Comparison of ENCODE assay signal across 16 cellular contexts in the genomic region with DNA sequence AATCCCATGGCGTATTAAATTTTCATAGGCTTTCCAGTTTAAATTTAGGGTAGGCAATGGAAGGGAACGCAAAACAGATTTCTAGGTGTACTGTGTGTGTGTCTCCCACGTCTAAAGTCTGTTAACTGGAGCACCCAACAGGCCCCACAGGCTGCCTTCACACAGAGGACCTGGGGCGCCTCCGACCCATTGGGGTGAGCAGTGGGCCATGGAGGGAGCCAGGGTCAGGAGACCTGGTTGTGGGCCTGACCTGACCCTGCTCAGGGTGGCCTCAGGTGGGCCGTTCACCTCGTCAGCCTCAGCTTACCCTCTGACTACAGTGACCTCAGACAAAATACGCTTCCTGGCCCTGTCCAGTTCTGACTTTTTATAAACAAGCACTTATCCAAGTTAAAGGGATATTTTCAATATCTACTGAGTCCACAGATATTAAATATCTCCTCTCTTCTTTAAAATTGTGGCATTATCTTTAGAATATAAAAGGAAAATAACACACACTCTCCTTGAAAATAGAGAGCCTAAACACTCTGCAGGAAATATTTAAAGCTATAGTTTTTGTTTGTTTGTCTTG.
DNase-seq lines count a peak whose midpoint lies in the region; ATAC-seq and TF ChIP-seq lines count a peak whose summit lies in the region.
"Had no signal": no experiment of that assay in that cellular context is flagged by ENCODE, and none has a peak within 500 bp of the region (broad histone marks: within the 10 kb centered on the region; RNA-seq: fewer than 3 reads in every experiment).

No MANE protein-coding gene starts in this region.

- H3K4me3 ChIP-seq in SJCRH30, result peak overlapping the region; percentile 25; the same call in 1 of the 2 replicates
- peak overlapping the region in 3 of 59 donors; percentile 30 to 39 (median 33) for H3K4me3 ChIP-seq in dorsolateral prefrontal cortex
- H3K4me3 ChIP-seq in ovary, result no peak overlapping the region
- no peak overlapping the region for H3K4me3 ChIP-seq in tibial nerve
- H3K4me3 ChIP-seq: GM23338 had no signal

- WGBS in ovary, 3 donors, result 18 to 23% (median 18%) methylated on average over 8 of the region's 8 CpGs
- 59 to 60% methylated on average over 8 of the region's 8 CpGs for WGBS in tibial nerve, 2 donors

- TF ChIP-seq EP300 in ovary (IDR thresholded peaks at IDR 0.05) (no peak), tibial nerve (IDR thresholded peaks at IDR 0.05) (no peak)

- H3K9me3 ChIP-seq in SJCRH30 (replicated peaks), result no peaks in the 10 kb centered on the region
- no peaks in the 10 kb centered on the region for H3K9me3 ChIP-seq in ovary
- H3K9me3 ChIP-seq in tibial nerve, result no peaks in the 10 kb centered on the region

- TF ChIP-seq POLR2A in ovary (IDR thresholded peaks at IDR 0.05), result no peak
- TF ChIP-seq POLR2A in tibial nerve (IDR thresholded peaks at IDR 0.05), result no peak
- no peak for TF ChIP-seq POLR2A in GM18505 (IDR thresholded peaks at IDR 0.05; ENCODE audit: borderline replicate concordance, extremely low read depth, insufficient read depth, insufficient read length)

- no peaks in the 10 kb centered on the region for H3K27me3 ChIP-seq in SJCRH30
- H3K27me3 ChIP-seq in dorsolateral prefrontal cortex, result no peaks in the 10 kb centered on the region
- no peaks in the 10 kb centered on the region for H3K27me3 ChIP-seq in ovary
- H3K27me3 ChIP-seq in tibial nerve, result no peaks in the 10 kb centered on the region

- DNase-seq in SJCRH30 (no peak), dorsolateral prefrontal cortex (peak in 2 of 10 donors; percentile 16 to 35), ovary (no peak), tibial nerve (ENCODE audit: low spot score in 2 of 2) (no peak)
- DNase-seq: activated CD4-positive, alpha-beta T cell treated with anti-CD3 and anti-CD28 coated beads for 1 hour; DMS79; IMR-90; natural killer cell; NCI-H1417; NCI-H524 treated with DMSO at 0.1 percent for 48 hours; RPMI8226 had no signal

- no peak for ATAC-seq in HG03469 (IDR thresholded peaks at IDR 0.05; ENCODE audit: unreplicated experiment)
- no peak for ATAC-seq in GM19324 (IDR thresholded peaks at IDR 0.05; ENCODE audit: low FRiP score, unreplicated experiment)
- ATAC-seq in GM18505 (IDR thresholded peaks at IDR 0.05; ENCODE audit: unreplicated experiment), result no peak
- ATAC-seq: natural killer cell had no signal

- H3K36me3 ChIP-seq in SJCRH30 (no peaks in the 10 kb centered on the region), ovary (no peaks in the 10 kb centered on the region), tibial nerve (peaks cover 0 to 30% (median 0%) of the 10 kb centered on the region in 3 donors)

- intact Hi-C loops in dorsolateral prefrontal cortex (cut with DNase I), result no loop called here
- intact Hi-C loops in ovary (cut with DNase I), result loop anchor here in 1 of 4 donors (10.0 kb wide), 1 partner anchor 154 kb away; no protein-coding TSS in a partner anchor

- peak overlapping the region; percentile 80 for H3K27ac ChIP-seq in SJCRH30
- peak overlapping the region in 46 of 59 donors; percentile 3 to 87 (median 58) for H3K27ac ChIP-seq in dorsolateral prefrontal cortex
- peak overlapping the region; percentile 73 to 78 for H3K27ac ChIP-seq in ovary
- H3K27ac ChIP-seq in tibial nerve, result peak overlapping the region; percentile 13 to 89 (median 62)
- H3K27ac ChIP-seq: HL-60 had no signal

- H3K4me1 ChIP-seq in SJCRH30 (peaks cover 21% of the 10 kb centered on the region), ovary (ENCODE audit: insufficient read depth) (peaks cover 27% of the 10 kb centered on the region), tibial nerve (peaks cover 0 to 49% (median 13%) of the 10 kb centered on the region in 4 donors)

- TF ChIP-seq CTCF in dorsolateral prefrontal cortex (IDR thresholded peaks at IDR 0.05 in 54 of 56, conservative IDR thresholded peaks at IDR 0.05 in 2 of 56; ENCODE audit: low read depth in 1 of 56, partially characterized antibody in 56 of 56) (no peak), ovary (IDR thresholded peaks at IDR 0.05) (no peak), tibial nerve (IDR thresholded peaks at IDR 0.05) (no peak)
